ENCODE assay signal across 1 cellular context in genomic region chr6:31541658-31542521, GRCh38.
TF ChIP-seq lines count a peak whose summit lies in the region.

Gene DDX39B, minus strand, starts transcription at chr6:31542003. Its CDS starts 1,471 bp downstream, at chr6:31540532.

TF ChIP-seq in HepG2, 621 proteins besides CTCF, POLR2A, EP300 and RAD21 (continued from another document and continues in another):
- 0 out of 2 replicates have a peak, but pooled peaks have one; percentile 49 for TF ChIP-seq ZBTB10 (CRISPR knock-in tag; IDR thresholded peaks at IDR 0.05; ENCODE audit: borderline replicate concordance)
- peak; percentile 77 for TF ChIP-seq ISX (CRISPR knock-in tag; conservative IDR thresholded peaks at IDR 0.05)
- TF ChIP-seq ZNF724P (CRISPR knock-in tag; IDR thresholded peaks at IDR 0.05; ENCODE audit: borderline replicate concordance), result no peak
- TF ChIP-seq DRAP1 (CRISPR knock-in tag; IDR thresholded peaks at IDR 0.05), result peak; percentile 85
- TF ChIP-seq DZIP1 (CRISPR knock-in tag; IDR thresholded peaks at IDR 0.05), result no peak
- TF ChIP-seq ZNF263 (CRISPR knock-in tag; IDR thresholded peaks at IDR 0.05), result peak; percentile 84
- TF ChIP-seq ZNF619 (CRISPR knock-in tag; IDR thresholded peaks at IDR 0.05), result peak; percentile 80; the same call in 1 of the 2 replicates
- TF ChIP-seq ZNF335 (CRISPR knock-in tag; IDR thresholded peaks at IDR 0.05), result peak; percentile 99
- no peak; the same call in none of the 2 replicates for TF ChIP-seq ZNF572 (CRISPR knock-in tag; IDR thresholded peaks at IDR 0.05)
- 0 out of 2 replicates have a peak, but pooled peaks have one; percentile 28 for TF ChIP-seq TBX3 (IDR thresholded peaks at IDR 0.05; ENCODE audit: borderline replicate concordance)
- TF ChIP-seq ZNF749 (CRISPR knock-in tag; IDR thresholded peaks at IDR 0.05; ENCODE audit: borderline replicate concordance), result peak; percentile 26
- TF ChIP-seq HDAC6 (IDR thresholded peaks at IDR 0.05; ENCODE audit: low read depth, low read length), result peak; percentile 96
- TF ChIP-seq ZNF788 (CRISPR knock-in tag; IDR thresholded peaks at IDR 0.05; ENCODE audit: borderline replicate concordance), result peak; percentile 83
- TF ChIP-seq ZNF253 (CRISPR knock-in tag; IDR thresholded peaks at IDR 0.05; ENCODE audit: borderline replicate concordance), result no peak; the same call in 1 of the 2 replicates
- TF ChIP-seq CHD4 (IDR thresholded peaks at IDR 0.05; ENCODE audit: borderline replicate concordance, low read length), result no peak
- 0 out of 2 replicates have a peak, but pooled peaks have one; percentile 22 for TF ChIP-seq ZNF468 (CRISPR knock-in tag; IDR thresholded peaks at IDR 0.05)
- peak; percentile 41; the same call in 1 of the 2 replicates for TF ChIP-seq ZNF576 (CRISPR knock-in tag; IDR thresholded peaks at IDR 0.05)
- TF ChIP-seq ZNF446 (CRISPR knock-in tag; IDR thresholded peaks at IDR 0.05), result no peak
- peak; percentile 68; the same call in 1 of the 2 replicates for TF ChIP-seq ZBED4 (CRISPR knock-in tag; IDR thresholded peaks at IDR 0.05; ENCODE audit: borderline replicate concordance)
- TF ChIP-seq ZBTB40 (IDR thresholded peaks at IDR 0.05), result peak; percentile 57
- TF ChIP-seq ZBTB40 (CRISPR knock-in tag; IDR thresholded peaks at IDR 0.05), result peak; percentile 86; the same call in 1 of the 2 replicates
- TF ChIP-seq NFYB (CRISPR knock-in tag; IDR thresholded peaks at IDR 0.05), result 0 out of 2 replicates have a peak, but pooled peaks have one; percentile 15
- TF ChIP-seq POGK (CRISPR knock-in tag; conservative IDR thresholded peaks at IDR 0.05), result peak; percentile 92
- peak; percentile 89 for TF ChIP-seq XBP1 (CRISPR knock-in tag; IDR thresholded peaks at IDR 0.05)
- TF ChIP-seq ZNF282 (IDR thresholded peaks at IDR 0.05; ENCODE audit: partially characterized antibody), result no peak
- 0 out of 2 replicates have a peak, but pooled peaks have one; percentile 46 for TF ChIP-seq ZFYVE20 (CRISPR knock-in tag; IDR thresholded peaks at IDR 0.05; ENCODE audit: borderline replicate concordance, low read depth)
- TF ChIP-seq ZNF224 (CRISPR knock-in tag; IDR thresholded peaks at IDR 0.05), result peak; percentile 74
- TF ChIP-seq ZNF503 (CRISPR knock-in tag; IDR thresholded peaks at IDR 0.05), result peak; percentile 86
